In the genomic region with DNA sequence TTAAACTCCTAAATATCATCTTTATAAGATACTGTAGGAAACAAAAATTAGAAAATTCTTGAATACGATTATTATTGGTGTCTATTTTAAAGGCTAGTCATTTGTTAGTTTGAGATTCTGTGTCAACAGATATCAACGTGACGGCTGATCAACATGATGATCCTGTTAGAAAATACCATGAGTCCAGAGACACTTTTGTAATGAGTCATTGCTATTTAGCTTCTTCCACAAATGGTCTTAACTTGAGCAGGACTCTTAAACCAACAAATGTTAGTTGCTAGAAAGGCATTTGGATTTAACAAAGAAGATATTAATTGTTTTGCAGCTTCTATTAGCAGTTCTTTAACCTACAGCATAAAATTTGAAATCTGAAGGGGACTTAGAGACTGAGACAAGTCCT, we compare ENCODE assay signal across 14 cellular contexts.
A peak's percentile ranks its signal among the peaks of the same experiment; 100 is the strongest.
DNase-seq lines count a peak whose midpoint lies in the region; ATAC-seq, FAIRE-seq and TF ChIP-seq lines count a peak whose summit lies in the region.
"Had no signal": no experiment of that assay in that cellular context is flagged by ENCODE, and none has a peak within 500 bp of the region (broad histone marks: within the 10 kb centered on the region; RNA-seq: fewer than 3 reads in every experiment).

No MANE protein-coding gene starts in this region.

- no peak overlapping the region for H3K27ac Mint-ChIP-seq in activated CD4-positive, alpha-beta T cell treated with anti-CD3 and anti-CD28 coated beads, Interleukin-2, amount 10 ng/mL, durations not matched to agents 7 days and 5 days
- H3K27ac Mint-ChIP-seq: activated T-cell treated with anti-CD3 and anti-CD28 coated beads, Interleukin-2, amount 50 U/mL, for 24 hours; CD14-positive monocyte; stimulated activated effector memory CD8-positive, alpha-beta T cell treated with anti-CD3 and anti-CD28 coated beads, Interleukin-12 subunit alpha, Interleukin-12 subunit beta, amount 100 ng/mL, for 72 hours had no signal

- peak overlapping the region; percentile 98 for H2BK5ac ChIP-seq in IMR-90 (ENCODE audit: low read depth, low read length, poor library complexity, severe bottlenecking)
- H2BK5ac ChIP-seq in mesenchymal stem cell (ENCODE audit: low read depth, low read length, poor library complexity, severe bottlenecking) = no peak overlapping the region

- DNase-seq in AG10803 (ENCODE audit: low read depth) (peak; percentile 87), IMR-90 (peak; percentile 88), bronchial epithelial cell (ENCODE audit: low read depth) (peak; percentile 90), mesenchymal stem cell (peak; percentile 78), superior temporal gyrus (ENCODE audit: extremely low spot score) (no peak), GM19238 (ENCODE audit: insufficient read length, low spot score) (no peak), GDM1 (lab: John Stamatoyannopoulos, UW) (no peak)
- DNase-seq in activated CD4-positive, alpha-beta T cell treated with anti-CD3 and anti-CD28 coated beads, Interleukin-2, amount 10 ng/mL, durations not matched to agents 7 days and 5 days = no peak
- DNase-seq: activated T-cell treated with anti-CD3 and anti-CD28 coated beads, Interleukin-2, amount 50 U/mL, for 24 hours; caudate nucleus; heart right ventricle; NCI-H1436 had no signal

- no peak overlapping the region for H2AK9ac ChIP-seq in IMR-90 (replicated peaks; ENCODE audit: low read depth, low read length, poor library complexity)

- H3K27me3 ChIP-seq in IMR-90 (ENCODE audit: control insufficient read depth, insufficient read depth, low read length) = no peaks in the 10 kb centered on the region
- no peaks in the 10 kb centered on the region for H3K27me3 ChIP-seq in bronchial epithelial cell (ENCODE audit: control insufficient read depth, insufficient read depth, low read length)
- H3K27me3 ChIP-seq in mesenchymal stem cell (ENCODE audit: control insufficient read depth in 1 of 2, insufficient read depth in 1 of 2, low read length in 2 of 2) = no peaks in the 10 kb centered on the region
- H3K27me3 ChIP-seq: heart right ventricle had no signal

- H4K5ac ChIP-seq in IMR-90 (ENCODE audit: low read depth, low read length) = peak overlapping the region; percentile 62; the same call in 1 of the 2 replicates

- CTCF ChIA-PET in IMR-90 (lab: Yijun Ruan, JAX) = interaction anchor here (1.0 kb wide), 1 partner anchor 132 kb away, joined by 3 read pairs; no protein-coding TSS in a partner anchor
- CTCF ChIA-PET in activated CD4-positive, alpha-beta T cell treated with anti-CD3 and anti-CD28 coated beads, Interleukin-2, amount 10 ng/mL, durations not matched to agents 7 days and 5 days (lab: Charles Lee) = no interaction called here

- no peak for FAIRE-seq in bronchial epithelial cell (lab: Jason Lieb, UNC)

- H2BK15ac ChIP-seq in IMR-90 (ENCODE audit: low read depth, low read length) (peak overlapping the region; percentile 43; the same call in 1 of the 3 replicates), mesenchymal stem cell (ENCODE audit: low read depth, poor library complexity, severe bottlenecking) (no peak overlapping the region)

- in situ Hi-C loops in IMR-90 (cut with MboI; ENCODE audit: low sequenced_read_pairs) = no loop called here

- POLR2A ChIA-PET in IMR-90 (lab: Charles Lee; ENCODE audit: unreplicated experiment) = interaction anchor here (1.5 kb wide), 1 partner anchor 127 kb away, joined by 4 read pairs; no protein-coding TSS in a partner anchor
- POLR2A ChIA-PET in activated CD4-positive, alpha-beta T cell treated with anti-CD3 and anti-CD28 coated beads, Interleukin-2, amount 10 ng/mL, durations not matched to agents 7 days and 5 days (lab: Charles Lee) = no interaction called here

- H3K14ac ChIP-seq in IMR-90 (replicated peaks; ENCODE audit: low read depth, low read length) (no peak overlapping the region; the same call in 1 of the 2 replicates), mesenchymal stem cell (ENCODE audit: low read length in 2 of 2) (no peak overlapping the region)

- H3K4me1 Mint-ChIP-seq in activated CD4-positive, alpha-beta T cell treated with anti-CD3 and anti-CD28 coated beads, Interleukin-2, amount 10 ng/mL, durations not matched to agents 7 days and 5 days = no peaks in the 10 kb centered on the region

- intact Hi-C loops in IMR-90 (cut with micrococcal nuclease) = loop anchor here (5.0 kb wide), 2 partner anchors 99 to 591 kb away; no protein-coding TSS in a partner anchor

- no peak overlapping the region for H2BK12ac ChIP-seq in mesenchymal stem cell (ENCODE audit: low read length in 2 of 2)

- H3K4ac ChIP-seq in IMR-90 (ENCODE audit: low read depth, low read length) (peak overlapping the region; percentile 85; the same call in 1 of the 2 replicates), mesenchymal stem cell (ENCODE audit: low read depth in 1 of 2, low read length in 2 of 2) (no peak overlapping the region)

- no peak for TF ChIP-seq POLR2A in IMR-90 (IDR thresholded peaks at IDR 0.05; ENCODE audit: low read depth, low read length)

- no TSS peak for BruUV-seq in IMR-90 (replicated peaks; lab: Mats Ljungman, UMichigan)

- H3K36me3 ChIP-seq in IMR-90 (ENCODE audit: control insufficient read depth, insufficient read depth, low read length) (no peaks in the 10 kb centered on the region), bronchial epithelial cell (ENCODE audit: control insufficient read depth, insufficient read depth, low read length) (no peaks in the 10 kb centered on the region), mesenchymal stem cell (ENCODE audit: control insufficient read depth in 1 of 2, insufficient read depth in 2 of 2, low read depth in 1 of 2, low read length in 2 of 2) (no peaks in the 10 kb centered on the region)
- H3K36me3 ChIP-seq: heart right ventricle had no signal

- TF ChIP-seq CTCF in AG10803 (conservative IDR thresholded peaks at IDR 0.05; ENCODE audit: low read length) (no peak), IMR-90 (conservative IDR thresholded peaks at IDR 0.05; ENCODE audit: low read depth, low read length) (no peak), bronchial epithelial cell (IDR thresholded peaks at IDR 0.05; ENCODE audit: insufficient read depth, low read length, severe bottlenecking) (no peak)

- H3K18ac ChIP-seq in IMR-90 (ENCODE audit: low read depth, low read length) (peak overlapping the region; percentile 71; the same call in 1 of the 2 replicates), mesenchymal stem cell (ENCODE audit: low read depth in 1 of 2, low read length in 2 of 2) (no peak overlapping the region)

- no peaks in the 10 kb centered on the region for H3K79me1 ChIP-seq in IMR-90 (ENCODE audit: low read depth in 1 of 2, low read length in 2 of 2)
- no peaks in the 10 kb centered on the region for H3K79me1 ChIP-seq in mesenchymal stem cell (replicated peaks; ENCODE audit: low read length, poor library complexity, severe bottlenecking)

- H3K23ac ChIP-seq in IMR-90 (ENCODE audit: low read depth, low read length) = no peak overlapping the region; the same call in 1 of the 2 replicates
- H3K23ac ChIP-seq in mesenchymal stem cell (ENCODE audit: low read length in 2 of 2) = no peak overlapping the region

- H3K4me2 ChIP-seq in IMR-90 (ENCODE audit: low read depth, low read length) (peak overlapping the region; percentile 47; the same call in 1 of the 2 replicates), mesenchymal stem cell (ENCODE audit: low read length, poor library complexity, severe bottlenecking) (no peak overlapping the region)

- no peaks in the 10 kb centered on the region for H3K9me1 ChIP-seq in IMR-90 (ENCODE audit: insufficient read depth, low read length)

- peak overlapping the region; percentile 96; the same call in 1 of the 2 replicates for H2BK20ac ChIP-seq in IMR-90 (ENCODE audit: low read depth, low read length)

- no peak overlapping the region for H3K4me3 Mint-ChIP-seq in activated CD4-positive, alpha-beta T cell treated with anti-CD3 and anti-CD28 coated beads, Interleukin-2, amount 10 ng/mL, durations not matched to agents 7 days and 5 days
- H3K4me3 Mint-ChIP-seq: activated T-cell treated with anti-CD3 and anti-CD28 coated beads, Interleukin-2, amount 50 U/mL, for 24 hours; CD14-positive monocyte; stimulated activated effector memory CD8-positive, alpha-beta T cell treated with anti-CD3 and anti-CD28 coated beads, Interleukin-12 subunit alpha, Interleukin-12 subunit beta, amount 100 ng/mL, for 72 hours had no signal

- H4K91ac ChIP-seq in IMR-90 (ENCODE audit: insufficient read depth, low read depth, low read length) = peak overlapping the region; percentile 92; the same call in 1 of the 2 replicates
- H4K91ac ChIP-seq in mesenchymal stem cell (ENCODE audit: low read length) = no peak overlapping the region

- H2BK120ac ChIP-seq in IMR-90 (ENCODE audit: low read depth, low read length) (peak overlapping the region; percentile 94), mesenchymal stem cell (ENCODE audit: low read depth, low read length) (no peak overlapping the region)

- peak overlapping the region; percentile 89 for H3K56ac ChIP-seq in IMR-90 (ENCODE audit: extremely low read depth, insufficient read depth, low read length)

- H3K9me3 ChIP-seq in IMR-90 (ENCODE audit: control insufficient read depth, insufficient read depth, low read length) = no peaks in the 10 kb centered on the region
- no peaks in the 10 kb centered on the region for H3K9me3 ChIP-seq in mesenchymal stem cell (ENCODE audit: control insufficient read depth, low read length)
- H3K9me3 ChIP-seq: heart right ventricle had no signal

- no peak for TF ChIP-seq RAD21 in IMR-90 (IDR thresholded peaks at IDR 0.05; ENCODE audit: low read length)

- peak overlapping the region; percentile 16; the same call in 1 of the 2 replicates for H3K27ac ChIP-seq in IMR-90 (ENCODE audit: insufficient read depth, low read length)
- peak overlapping the region; percentile 94 for H3K27ac ChIP-seq in mesenchymal stem cell (ENCODE audit: low read length, poor library complexity, severe bottlenecking)

- H3K4me3 ChIP-seq in AG10803 (ENCODE audit: low read length) (no peak overlapping the region), IMR-90 (ENCODE audit: insufficient read depth, low read depth, low read length) (no peak overlapping the region), bronchial epithelial cell (ENCODE audit: low read depth, low read length) (no peak overlapping the region), mesenchymal stem cell (ENCODE audit: insufficient read depth in 1 of 2, low read depth in 1 of 2, low read length in 2 of 2) (no peak overlapping the region)
- H3K4me3 ChIP-seq: heart right ventricle had no signal

- H3K36me3 Mint-ChIP-seq in activated CD4-positive, alpha-beta T cell treated with anti-CD3 and anti-CD28 coated beads, Interleukin-2, amount 10 ng/mL, durations not matched to agents 7 days and 5 days (ENCODE audit: low read depth) = no peaks in the 10 kb centered on the region
- H3K36me3 Mint-ChIP-seq: CD14-positive monocyte; stimulated activated effector memory CD8-positive, alpha-beta T cell treated with anti-CD3 and anti-CD28 coated beads, Interleukin-12 subunit alpha, Interleukin-12 subunit beta, amount 100 ng/mL, for 72 hours had no signal

- no peak overlapping the region for H2AFZ ChIP-seq in IMR-90 (replicated peaks; ENCODE audit: low read length, poor library complexity)
- no peak overlapping the region for H2AFZ ChIP-seq in mesenchymal stem cell (ENCODE audit: low read depth, low read length)

- no peaks in the 10 kb centered on the region for H3K27me3 Mint-ChIP-seq in activated CD4-positive, alpha-beta T cell treated with anti-CD3 and anti-CD28 coated beads, Interleukin-2, amount 10 ng/mL, durations not matched to agents 7 days and 5 days

- no peak overlapping the region for H2AK5ac ChIP-seq in IMR-90 (ENCODE audit: low read depth, low read length)
- H2AK5ac ChIP-seq in mesenchymal stem cell (ENCODE audit: low read length, severe bottlenecking) = no peak overlapping the region

- H3K9ac ChIP-seq in IMR-90 (ENCODE audit: low read depth, low read length) = peak overlapping the region; percentile 27; the same call in 1 of the 2 replicates
- peak overlapping the region; percentile 10 for H3K9ac ChIP-seq in mesenchymal stem cell (ENCODE audit: low read length)

- dilution Hi-C loops in IMR-90 (cut with HindIII; ENCODE audit: low sequenced_read_pairs, unreplicated experiment) = no loop called here

- H4K8ac ChIP-seq in IMR-90 (ENCODE audit: low read depth in 2 of 2, low read length in 2 of 2) = peak overlapping the region; percentile 62 to 73
- H4K8ac ChIP-seq in mesenchymal stem cell (ENCODE audit: low read length) = no peak overlapping the region

- H3K4me1 ChIP-seq in IMR-90 (ENCODE audit: control insufficient read depth, insufficient read depth, low read length) = peaks cover 18% of the 10 kb centered on the region
- peaks cover 3% of the 10 kb centered on the region for H3K4me1 ChIP-seq in mesenchymal stem cell (ENCODE audit: control insufficient read depth, insufficient read depth, low read depth, low read length)

- peak; percentile 48 for ATAC-seq in IMR-90 (ENCODE audit: low read depth)
- ATAC-seq: stimulated activated effector memory CD8-positive, alpha-beta T cell treated with anti-CD3 and anti-CD28 coated beads, Interleukin-12 subunit alpha, Interleukin-12 subunit beta, amount 100 ng/mL, for 72 hours had no signal

- no CpG with 5 or more reads among the region's 3 CpGs for WGBS in IMR-90 (ENCODE audit: extremely low coverage in 2 of 2, insufficient read length in 1 of 2), 2 experiments
- 0% methylated on average over 2 of the region's 3 CpGs for WGBS in mesenchymal stem cell

- no peaks in the 10 kb centered on the region for H4K20me1 ChIP-seq in IMR-90 (ENCODE audit: insufficient read depth, low read length)

- no peaks in the 10 kb centered on the region for H3K9me3 Mint-ChIP-seq in activated CD4-positive, alpha-beta T cell treated with anti-CD3 and anti-CD28 coated beads, Interleukin-2, amount 10 ng/mL, durations not matched to agents 7 days and 5 days
- H3K9me3 Mint-ChIP-seq: activated T-cell treated with anti-CD3 and anti-CD28 coated beads, Interleukin-2, amount 50 U/mL, for 24 hours; stimulated activated effector memory CD8-positive, alpha-beta T cell treated with anti-CD3 and anti-CD28 coated beads, Interleukin-12 subunit alpha, Interleukin-12 subunit beta, amount 100 ng/mL, for 72 hours had no signal

Comparison
In these comparisons a context has a peak if more than half of its experiments do, and no peak if none do; other contexts are left out.
1. DNase-seq: peak in AG10803 (single experiment), IMR-90 (single experiment), bronchial epithelial cell (single experiment) and mesenchymal stem cell (single experiment); none in superior temporal gyrus (single experiment), activated CD4-positive, alpha-beta T cell treated with anti-CD3 and anti-CD28 coated beads, Interleukin-2, amount 10 ng/mL, durations not matched to agents 7 days and 5 days (single experiment), GM19238 (single experiment) and GDM1 (single experiment).